ENCODE assay signal across 12 cellular contexts in the genomic region with DNA sequence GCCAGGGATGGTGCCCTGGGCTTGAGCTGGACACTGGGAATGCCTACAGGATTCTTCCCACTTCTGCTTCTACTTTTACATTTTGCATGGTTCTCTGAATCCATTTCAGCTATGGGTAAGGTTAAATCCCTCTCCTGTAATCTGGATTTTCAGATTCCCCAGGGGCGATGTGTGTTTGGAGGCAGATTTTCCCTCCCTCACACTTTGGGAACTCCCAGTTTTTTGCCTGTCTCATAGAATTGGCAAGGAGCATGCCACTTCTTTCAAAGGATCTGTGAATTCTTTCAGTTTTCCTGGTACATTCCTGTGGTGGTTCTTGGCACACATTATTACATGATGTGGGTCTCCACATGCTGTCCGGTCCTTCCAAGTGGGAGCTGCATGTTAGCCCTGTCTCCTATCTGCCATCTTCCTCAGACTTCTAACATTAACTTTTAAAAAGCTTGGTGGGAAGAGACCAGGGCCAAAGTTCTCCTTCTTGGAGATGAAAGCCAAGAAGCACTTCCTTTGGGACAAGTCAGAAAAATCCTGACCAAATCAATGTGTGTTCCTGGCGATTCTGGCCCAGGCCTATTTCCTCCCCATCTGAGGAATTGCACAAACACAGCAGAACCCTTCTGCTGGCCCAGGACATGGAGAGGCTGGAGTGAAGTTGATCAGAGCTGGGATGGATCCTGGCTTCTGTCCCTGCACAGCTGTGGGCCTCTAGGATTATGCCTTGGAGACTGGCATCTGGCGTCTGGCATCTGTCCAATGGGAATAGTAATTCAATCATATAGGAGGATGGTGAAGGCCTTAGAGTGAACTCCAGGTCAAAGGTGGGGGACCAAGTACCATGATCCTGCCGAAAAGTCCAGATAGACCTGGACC. TPM values are rescaled to one million over a fixed set of nuclear protein-coding genes. Genes with fewer than 3 reads are reported as not detected.
DNase-seq lines count a peak whose midpoint lies in the region; ATAC-seq, FAIRE-seq and TF ChIP-seq lines count a peak whose summit lies in the region.
"Had no signal": no experiment of that assay in that cellular context is flagged by ENCODE, and none has a peak within 500 bp of the region (broad histone marks: within the 10 kb centered on the region; RNA-seq: fewer than 3 reads in every experiment).

No MANE protein-coding gene starts in this region.

- TF ChIP-seq EP300 in gastroesophageal sphincter (IDR thresholded peaks at IDR 0.05) = no peak

- no peak for TF ChIP-seq POLR2A in gastroesophageal sphincter (IDR thresholded peaks at IDR 0.05)

- peaks cover 3% of the 10 kb centered on the region for H3K4me1 Mint-ChIP-seq in CD14-positive monocyte

- peak overlapping the region in 3 of 4 donors; percentile 61 to 70 (median 68) for H3K27ac ChIP-seq in gastroesophageal sphincter

- intact Hi-C loops in CD14-positive monocyte (cut with micrococcal nuclease) = no loop called here

- H3K4me3 ChIP-seq in gastroesophageal sphincter = no peak overlapping the region

- no peak overlapping the region for H3K27ac Mint-ChIP-seq in CD14-positive monocyte
- H3K27ac Mint-ChIP-seq: activated naive CD8-positive, alpha-beta T cell treated with anti-CD3 and anti-CD28 coated beads for 36 hours had no signal

- peak; percentile 83 for ATAC-seq in gastroesophageal sphincter
- no peak for ATAC-seq in GM18909 (IDR thresholded peaks at IDR 0.05; ENCODE audit: poor library complexity, unreplicated experiment)
- ATAC-seq in HG03520 (IDR thresholded peaks at IDR 0.05; ENCODE audit: unreplicated experiment) = no peak
- no peak for ATAC-seq in GM18870 (IDR thresholded peaks at IDR 0.05; ENCODE audit: unreplicated experiment)

- H3K4me3 Mint-ChIP-seq in CD14-positive monocyte = no peak overlapping the region
- H3K4me3 Mint-ChIP-seq: activated naive CD8-positive, alpha-beta T cell treated with anti-CD3 and anti-CD28 coated beads for 36 hours had no signal

- DNase-seq in CD14-positive monocyte (ENCODE audit: low spot score) (peak; percentile 24), RCC 7860 (ENCODE audit: low spot score) (no peak), renal cortical epithelial cell (ENCODE audit: low read depth) (peak; percentile 48), midbrain (lab: John Stamatoyannopoulos, UW) (no peak)
- DNase-seq: activated naive CD8-positive, alpha-beta T cell treated with anti-CD3 and anti-CD28 coated beads for 36 hours; BE2C; NCI-H1930; T-helper 9 cell had no signal

- H3K4me1 ChIP-seq in gastroesophageal sphincter = peaks cover 0 to 27% (median 19%) of the 10 kb centered on the region in 3 donors

- TF ChIP-seq CTCF in CD14-positive monocyte (IDR thresholded peaks at IDR 0.05) (no peak), gastroesophageal sphincter (IDR thresholded peaks at IDR 0.05) (no peak)

- H3K36me3 Mint-ChIP-seq in CD14-positive monocyte = no peaks in the 10 kb centered on the region
- H3K36me3 Mint-ChIP-seq: activated naive CD8-positive, alpha-beta T cell treated with anti-CD3 and anti-CD28 coated beads for 36 hours had no signal

- H3K27me3 Mint-ChIP-seq in CD14-positive monocyte (ENCODE audit: low read depth in 3 of 3) = peaks cover 0 to 4% (median 0%) of the 10 kb centered on the region in 3 donors
- H3K27me3 Mint-ChIP-seq: activated naive CD8-positive, alpha-beta T cell treated with anti-CD3 and anti-CD28 coated beads for 36 hours had no signal

- no peaks in the 10 kb centered on the region for H3K9me3 ChIP-seq in gastroesophageal sphincter
- H3K9me3 ChIP-seq: BE2C had no signal

- no peaks in the 10 kb centered on the region for H3K36me3 ChIP-seq in gastroesophageal sphincter
- H3K36me3 ChIP-seq: BE2C had no signal

- WGBS in gastroesophageal sphincter (ENCODE audit: low coverage in 1 of 2), 2 donors = 61 to 90% methylated on average over 2 to 4 of the region's 5 CpGs

- FAIRE-seq in RCC 7860 (lab: Jason Lieb, UNC) = peak; percentile 76

- no peaks in the 10 kb centered on the region for H3K27me3 ChIP-seq in gastroesophageal sphincter
- H3K27me3 ChIP-seq: BE2C had no signal

- peaks cover 0 to 11% (median 5%) of the 10 kb centered on the region in 7 donors for H3K9me3 Mint-ChIP-seq in CD14-positive monocyte

RNA-seq across cellular contexts. Expression of a gene that starts 5.4 kb away (rescaled TPM):
- 10 to 100 TPM; 12.6 to 13.2 TPM for polyA plus RNA-seq in CD14-positive monocyte
- total RNA-seq in gastroesophageal sphincter = 10 to 100 TPM; 29.1 to 40.9 (median 35.0) TPM
- total RNA-seq in renal cortical epithelial cell = 154 and 157 TPM in 2 replicates

RNA-seq across cellular contexts. Expression of a gene that starts 8.2 kb away (rescaled TPM):
- polyA plus RNA-seq in CD14-positive monocyte = 1 to 10 TPM; 3.4 to 6.1 TPM
- total RNA-seq in gastroesophageal sphincter (10 to 100 TPM in 3 of 4 donors, 1 to 10 TPM in 1; 10.0 to 53.7 (median 26.0) TPM), renal cortical epithelial cell (155 and 247 TPM in 2 replicates)

RNA-seq across cellular contexts. Expression of a gene that starts 43.1 kb away (rescaled TPM):
- polyA plus RNA-seq in CD14-positive monocyte = 1 to 10 TPM in 1 of 2 donors, under 1 TPM in 1; 0.71 to 1.4 TPM
- 10 to 100 TPM in 1 of 4 donors, 1 to 10 TPM in 3; 1.1 to 18.8 (median 5.4) TPM for total RNA-seq in gastroesophageal sphincter
- not detected in 2 replicates for total RNA-seq in renal cortical epithelial cell

Comparison
In these comparisons a context has a peak if more than half of its experiments do, and no peak if none do; other contexts are left out.
1. DNase-seq: peak in CD14-positive monocyte (single experiment) and renal cortical epithelial cell (single experiment); none in RCC 7860 (single experiment) and midbrain (single experiment).